In the genomic region with DNA sequence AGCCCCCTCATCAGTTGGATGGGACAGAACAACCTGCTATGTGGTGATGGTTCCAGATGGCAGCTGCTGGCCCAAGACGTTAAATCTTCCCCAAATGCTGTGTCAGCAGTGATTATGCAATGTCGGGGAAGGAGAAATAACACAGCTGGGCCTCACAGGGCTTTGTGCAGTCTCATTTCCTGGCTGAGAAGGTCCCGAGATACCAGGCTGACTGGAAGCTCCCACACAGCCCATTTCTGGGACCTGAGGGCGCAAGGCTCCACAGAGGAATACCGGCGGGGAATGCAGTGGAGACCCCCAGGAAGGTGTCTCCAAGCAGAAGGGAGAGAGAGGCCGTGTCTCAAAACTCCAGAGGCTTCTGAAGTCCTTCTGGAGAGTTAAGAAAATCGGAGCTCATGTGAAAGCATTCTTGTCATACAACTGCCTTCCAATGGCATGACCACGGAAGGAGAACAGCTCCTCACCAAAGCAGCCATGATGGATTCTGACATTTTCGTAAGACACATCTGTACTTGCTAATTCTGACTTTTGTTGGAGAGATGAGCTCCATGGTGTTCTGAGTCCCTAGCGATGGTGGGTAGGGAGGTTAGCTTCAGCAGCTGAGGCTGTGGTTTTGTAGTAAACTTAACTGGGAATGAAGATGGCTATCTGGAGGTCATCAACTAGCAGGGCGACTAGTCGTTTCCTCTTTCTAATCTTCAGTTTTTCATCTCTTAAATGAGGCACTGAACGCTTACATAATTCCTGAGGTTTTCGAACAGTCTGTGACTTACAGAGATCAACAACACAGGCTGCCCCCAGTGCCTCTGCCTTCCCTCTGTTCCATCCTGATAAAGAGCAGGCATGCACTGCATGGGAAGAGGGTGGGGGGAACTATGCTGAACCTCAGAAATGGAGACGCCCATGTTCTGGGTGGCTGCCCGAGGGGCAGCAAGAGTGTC, we compare ENCODE assay signal across 13 cellular contexts. TPM values are rescaled to one million over a fixed set of nuclear protein-coding genes. Genes with fewer than 3 reads are reported as not detected.
A peak's percentile ranks its signal among the peaks of the same experiment; 100 is the strongest.
DNase-seq lines count a peak whose midpoint lies in the region; FAIRE-seq and TF ChIP-seq lines count a peak whose summit lies in the region.
"Had no signal": no experiment of that assay in that cellular context is flagged by ENCODE, and none has a peak within 500 bp of the region (broad histone marks: within the 10 kb centered on the region; RNA-seq: fewer than 3 reads in every experiment).

No MANE protein-coding gene starts in this region.

- in situ Hi-C loops in astrocyte of the spinal cord (cut with HindIII; ENCODE audit: low sequenced_read_pairs): no loop called here

- no peaks in the 10 kb centered on the region for H3K36me3 ChIP-seq in small intestine (ENCODE audit: control insufficient read depth in 2 of 2, insufficient read depth in 2 of 2, low read length in 2 of 2)

- H3K27me3 ChIP-seq in small intestine (ENCODE audit: control insufficient read depth in 2 of 2, insufficient read depth in 2 of 2, low read length in 2 of 2): no peaks in the 10 kb centered on the region

- DNase-seq in H4 (ENCODE audit: low spot score): peak; percentile 52
- peak; percentile 3 for DNase-seq in astrocyte of the spinal cord (ENCODE audit: low read depth, low spot score)
- peak; percentile 83 for DNase-seq in iris pigment epithelial cell (ENCODE audit: low read depth)
- DNase-seq in small intestine: peak; percentile 57
- no peak for DNase-seq in activated CD4-positive, alpha-beta T cell treated with anti-CD3 and anti-CD28 coated beads for 48 hours
- DNase-seq in retina: no peak
- DNase-seq in iPS-NIHi11 (ENCODE audit: low spot score): no peak
- DNase-seq in NCI-H2196 (lab: John Stamatoyannopoulos, UW; ENCODE audit: unreplicated experiment): no peak
- DNase-seq: H9; naive B cell; stimulated activated naive CD8-positive, alpha-beta T cell treated with anti-CD3 and anti-CD28 coated beads, Interleukin-15, Interleukin-2, amounts not matched to agents 100 U/mL and 50 U/mL, for 24 hours had no signal

- no peak for FAIRE-seq in small intestine (lab: Jason Lieb, UNC)
- FAIRE-seq: astrocyte had no signal

- H3K4me3 ChIP-seq in astrocyte of the spinal cord (ENCODE audit: low read depth, low read length) (no peak overlapping the region), small intestine (ENCODE audit: low read depth in 1 of 2, low read length in 2 of 2) (no peak overlapping the region)

- H3K27ac ChIP-seq in small intestine (ENCODE audit: low read depth in 1 of 2, low read length in 1 of 2): peak overlapping the region in 1 of 2 donors; percentile 79
- H3K27ac ChIP-seq: KMS-11 had no signal

- peaks cover 0 to 10% of the 10 kb centered on the region in 2 donors for H3K4me1 ChIP-seq in small intestine (ENCODE audit: control insufficient read depth in 2 of 2, insufficient read depth in 1 of 2, low read depth in 1 of 2, low read length in 1 of 2)

- 49 to 72% (median 65%) methylated on average over 17 of the region's 17 CpGs for whole genome bisulfite sequencing in small intestine, 3 donors

- no peaks in the 10 kb centered on the region for H3K9me3 ChIP-seq in small intestine (ENCODE audit: control insufficient read depth, low read depth)

- TF ChIP-seq CTCF in astrocyte of the spinal cord (IDR thresholded peaks at IDR 0.05; ENCODE audit: low read depth, low read length): no peak

RNA-seq across cellular contexts. Expression of gene DICER1, which starts 28.4 kb away (rescaled TPM):
- 14.0 and 19.5 TPM in 2 replicates for total RNA-seq in H4 (2014; rRNA removed; shearing (Covaris generic))
- 1 to 10 TPM; 7.3 to 8.5 (median 7.7) TPM for polyA plus RNA-seq in small intestine

Comparison
In these comparisons a context has a peak if more than half of its experiments do, and no peak if none do; other contexts are left out.
1. DNase-seq: peak in H4 (single experiment), astrocyte of the spinal cord (single experiment), iris pigment epithelial cell (single experiment) and small intestine (single experiment); none in activated CD4-positive, alpha-beta T cell treated with anti-CD3 and anti-CD28 coated beads for 48 hours (single experiment), retina (single experiment), iPS-NIHi11 (single experiment) and NCI-H2196 (single experiment).